In the genomic region with DNA sequence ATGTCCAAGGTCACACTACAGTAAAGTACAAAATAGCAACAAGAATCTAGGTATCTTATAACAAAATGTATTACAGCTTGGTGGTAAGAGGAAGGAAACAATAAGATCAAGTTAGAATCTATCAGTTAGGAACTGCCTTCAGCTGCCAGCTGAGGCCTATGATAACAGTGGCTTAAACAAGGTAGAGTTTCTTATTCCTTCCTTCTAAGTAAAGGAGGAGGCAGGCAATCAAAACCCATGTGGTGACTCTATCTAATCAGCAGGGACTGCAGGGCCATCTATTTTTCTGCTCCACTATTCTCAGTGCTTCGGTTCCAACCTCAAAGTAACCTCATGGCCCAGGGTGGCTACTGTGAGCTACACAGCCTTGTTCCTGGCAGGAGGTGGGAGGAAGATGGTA, we compare ENCODE assay signal across 1 cellular context.
TF ChIP-seq lines count a peak whose summit lies in the region.

No MANE protein-coding gene starts in this region.

TF ChIP-seq in SK-N-SH, 30 proteins besides CTCF, POLR2A, EP300 and RAD21 (continued from another document):
- TF ChIP-seq, protein P1, sequence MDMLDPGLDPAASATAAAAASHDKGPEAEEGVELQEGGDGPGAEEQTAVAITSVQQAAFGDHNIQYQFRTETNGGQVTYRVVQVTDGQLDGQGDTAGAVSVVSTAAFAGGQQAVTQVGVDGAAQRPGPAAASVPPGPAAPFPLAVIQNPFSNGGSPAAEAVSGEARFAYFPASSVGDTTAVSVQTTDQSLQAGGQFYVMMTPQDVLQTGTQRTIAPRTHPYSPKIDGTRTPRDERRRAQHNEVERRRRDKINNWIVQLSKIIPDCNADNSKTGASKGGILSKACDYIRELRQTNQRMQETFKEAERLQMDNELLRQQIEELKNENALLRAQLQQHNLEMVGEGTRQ (IDR thresholded peaks at IDR 0.05; ENCODE audit: borderline replicate concordance, low read depth, low read length), result no peak
- no peak for TF ChIP-seq FOSL2 (IDR thresholded peaks at IDR 0.05; ENCODE audit: borderline replicate concordance, low read depth)
